Comparison of ENCODE assay signal across 30 cellular contexts in the genomic region with DNA sequence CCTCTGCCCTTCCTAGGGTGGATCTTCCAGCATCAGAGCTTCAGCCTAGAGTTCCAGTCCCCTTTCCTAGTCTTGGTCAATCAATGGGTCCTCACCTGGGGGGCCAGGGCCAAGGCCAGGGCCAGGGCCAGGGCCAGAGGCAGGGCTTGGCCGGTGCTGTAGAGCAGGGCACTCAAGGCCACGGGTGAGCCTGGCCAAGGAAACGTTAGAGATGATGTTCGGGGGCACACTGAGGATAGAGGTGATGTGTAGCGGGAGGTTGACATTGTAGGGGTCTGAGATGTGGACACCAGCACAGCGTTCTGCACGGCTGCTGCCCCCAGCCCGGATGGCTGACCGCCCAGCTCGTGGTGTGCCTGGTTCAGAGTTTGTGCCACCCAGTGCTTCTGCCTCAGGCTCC. TPM values are rescaled to one million over a fixed set of nuclear protein-coding genes. Genes with fewer than 3 reads are reported as not detected.
"Had no signal": no experiment of that assay in that cellular context is flagged by ENCODE, and none has a peak within 500 bp of the region (broad histone marks: within the 10 kb centered on the region; RNA-seq: fewer than 3 reads in every experiment).

No MANE protein-coding gene starts in this region.

- H3K4me3 Mint-ChIP-seq: activated CD4-positive, alpha-beta T cell treated with anti-CD3 and anti-CD28 coated beads for 36 hours; activated naive CD4-positive, alpha-beta T cell treated with anti-CD3 and anti-CD28 coated beads for 36 hours; activated T-helper 1 cell treated with anti-CD3 and anti-CD28 coated beads, Interleukin-12 subunit alpha, Interleukin-12 subunit beta, Interleukin-2, Interleukin-4 antibody, amounts not matched to agents 30 ng/mL and 10 ng/mL and 1 ng/mL, durations not matched to agents 14 hours and 24 hours and 36 hours had no signal

- H3K9me3 ChIP-seq: gastroesophageal sphincter, left ventricle myocardium inferior, suprapubic skin, tibial artery had no signal

- H3K27me3 ChIP-seq: brain microvascular endothelial cell, hepatocyte, ovary had no signal

- H3K79me2 ChIP-seq: hepatocyte had no signal

- ATAC-seq: activated CD4-positive, alpha-beta T cell treated with anti-CD3 and anti-CD28 coated beads for 36 hours; gastroesophageal sphincter; sciatic nerve had no signal

- H3K27me3 Mint-ChIP-seq: activated CD4-positive, alpha-beta T cell treated with anti-CD3 and anti-CD28 coated beads for 36 hours; naive B cell had no signal

- H3K9me3 Mint-ChIP-seq: activated naive CD4-positive, alpha-beta T cell treated with anti-CD3 and anti-CD28 coated beads for 36 hours had no signal

- H3K36me3 ChIP-seq: brain microvascular endothelial cell, left ventricle myocardium inferior, ovary, tibial artery had no signal

- DNase-seq: activated CD4-positive, alpha-beta T cell treated with anti-CD3 and anti-CD28 coated beads for 36 hours; activated CD4-positive, CD25-positive, alpha-beta regulatory T cell; activated effector memory CD4-positive, alpha-beta T cell treated with anti-CD3 and anti-CD28 coated beads, Interleukin-2, amount 50 U/mL, for 16 hours; activated naive CD4-positive, alpha-beta T cell treated with anti-CD3 and anti-CD28 coated beads for 36 hours; activated T-cell treated with anti-CD3 and anti-CD28 coated beads for 4 hours; amniotic stem cell; brain microvascular endothelial cell; dorsolateral prefrontal cortex; islet precursor cell; left ventricle myocardium inferior; naive B cell; ovary; stimulated activated CD4-positive, alpha-beta T cell treated with anti-CD3 and anti-CD28 coated beads, Interleukin-12 subunit alpha, Interleukin-12 subunit beta, amount 100 ng/mL, for 4 hours; stimulated activated CD4-positive, alpha-beta T cell treated with anti-CD3 and anti-CD28 coated beads, Interleukin-4, amount 100 ng/mL, for 1 hour; tibial artery had no signal

- H3K4me2 ChIP-seq: hepatocyte had no signal

- H3K27ac ChIP-seq: brain microvascular endothelial cell, coronary artery, dorsolateral prefrontal cortex, gastroesophageal sphincter, hepatocyte, left ventricle myocardium inferior, ovary, skin epidermis, suprapubic skin, tibial artery had no signal

- H3K4me3 ChIP-seq: coronary artery, dorsolateral prefrontal cortex, gastroesophageal sphincter, hepatocyte, left ventricle myocardium inferior, lung, ovary, skin epidermis, suprapubic skin, tibial artery had no signal

- H2AFZ ChIP-seq: hepatocyte had no signal

- H3K27ac Mint-ChIP-seq: activated naive CD4-positive, alpha-beta T cell treated with anti-CD3 and anti-CD28 coated beads for 36 hours; activated T-helper 1 cell treated with anti-CD3 and anti-CD28 coated beads, Interleukin-12 subunit alpha, Interleukin-12 subunit beta, Interleukin-2, Interleukin-4 antibody, amounts not matched to agents 30 ng/mL and 10 ng/mL and 1 ng/mL, durations not matched to agents 14 hours and 24 hours and 36 hours; progenitor cell of endocrine pancreas had no signal

RNA-seq across cellular contexts. Expression of a gene that starts 18.5 kb away (rescaled TPM):
- total RNA-seq: endothelial cell of umbilical vein, fibroblast of lung, progenitor cell of endocrine pancreas, renal cortical epithelial cell had no signal
- polyA plus RNA-seq: endothelial cell of umbilical vein, fibroblast of lung had no signal

RNA-seq across cellular contexts. Expression of a gene that starts 38.1 kb away (rescaled TPM):
- total RNA-seq: activated CD4-positive, alpha-beta T cell treated with anti-CD3 and anti-CD28 coated beads for 36 hours; activated naive CD4-positive, alpha-beta T cell treated with anti-CD3 and anti-CD28 coated beads for 36 hours; activated T-helper 1 cell treated with anti-CD3 and anti-CD28 coated beads, Interleukin-12 subunit alpha, Interleukin-12 subunit beta, Interleukin-2, Interleukin-4 antibody, amounts not matched to agents 30 ng/mL and 10 ng/mL and 1 ng/mL, durations not matched to agents 14 hours and 24 hours and 36 hours; cardiac septum; cerebellum; left ventricle myocardium inferior; T-helper 1 cell treated with Interleukin-12 subunit alpha and Interleukin-12 subunit beta and Interleukin-4 antibody, amounts not matched to agents 30 ng/mL and 1 ng/mL, for 36 hours had no signal
